ENCODE assay signal across 13 cellular contexts in genomic region chr19:51586103-51586728, GRCh38. TPM values are rescaled to one million over a fixed set of nuclear protein-coding genes. Genes with fewer than 3 reads are reported as not detected.
"Had no signal": no experiment of that assay in that cellular context is flagged by ENCODE, and none has a peak within 500 bp of the region (broad histone marks: within the 10 kb centered on the region; RNA-seq: fewer than 3 reads in every experiment).

No MANE protein-coding gene starts in this region.

- H3K27ac ChIP-seq: esophagus muscularis mucosa, parathyroid adenoma, tibial artery had no signal

- FAIRE-seq: endometrium had no signal

- DNase-seq: activated CD4-positive, alpha-beta T cell treated with anti-CD3 and anti-CD28 coated beads, Interleukin-2, amount 50 U/mL, for 4 hours; activated CD4-positive, CD25-positive, alpha-beta regulatory T cell treated with anti-CD3 and anti-CD28 coated beads, Interleukin-2, amount 50 U/mL, for 72 hours; activated naive CD8-positive, alpha-beta T cell treated with anti-CD3 and anti-CD28 coated beads, Interleukin-2, amount 10 ng/mL, durations not matched to agents 7 days and 5 days; activated T-cell treated with anti-CD3 and anti-CD28 coated beads, Interleukin-2, amount 50 U/mL, for 72 hours; aorta; hypothalamus; kidney glomerular epithelial cell; retina; stimulated activated CD4-positive, alpha-beta T cell treated with anti-CD3 and anti-CD28 coated beads, Interleukin-15, amount 100 ng/mL, for 24 hours; tibial artery had no signal

RNA-seq across cellular contexts. Expression of gene SIGLEC5, which starts 44.0 kb away (rescaled TPM):
- polyA plus RNA-seq: aorta had no signal

RNA-seq across cellular contexts. Expression of gene SIGLEC6, which starts 54.7 kb away (rescaled TPM):
- polyA plus RNA-seq: aorta had no signal
